28 cellular contexts compared by ENCODE assay signal in the genomic region with DNA sequence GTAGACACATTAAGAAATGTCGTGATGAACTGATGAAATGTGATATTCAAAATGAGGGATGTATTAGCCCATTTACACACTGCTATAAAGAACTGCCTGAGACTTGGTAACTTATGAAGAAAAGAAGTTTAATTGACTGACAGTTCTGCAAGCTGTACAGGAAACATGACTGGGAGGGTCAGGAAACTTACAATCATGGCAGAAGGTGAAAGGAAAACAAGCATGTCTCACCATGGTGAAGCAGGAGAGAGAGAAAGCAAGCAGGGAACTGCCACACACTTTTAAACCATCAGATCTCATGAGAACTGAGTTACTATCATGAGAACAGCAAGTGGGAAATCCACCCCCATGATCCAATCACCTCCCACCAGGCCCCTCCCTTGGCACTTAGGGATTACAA.
DNase-seq lines count a peak whose midpoint lies in the region; ATAC-seq and TF ChIP-seq lines count a peak whose summit lies in the region.
"Had no signal": no experiment of that assay in that cellular context is flagged by ENCODE, and none has a peak within 500 bp of the region (broad histone marks: within the 10 kb centered on the region; RNA-seq: fewer than 3 reads in every experiment).

No MANE protein-coding gene starts in this region.

- no peaks in the 10 kb centered on the region for H3K27me3 ChIP-seq in KMS-11 (ENCODE audit: insufficient read depth, low read depth)
- H3K27me3 ChIP-seq in Peyer's patch = no peaks in the 10 kb centered on the region
- H3K27me3 ChIP-seq: body of pancreas, left lung, pancreas, uterus had no signal

- no peak for TF ChIP-seq POLR2A in Peyer's patch (IDR thresholded peaks at IDR 0.05)

- no peak for ATAC-seq in activated T-cell treated with anti-CD3 and anti-CD28 coated beads, Interleukin-2, amount 50 U/mL, for 72 hours (replicated peaks in 1 of 2)
- ATAC-seq in activated T-cell treated with anti-CD3 and anti-CD28 coated beads, Interleukin-2, amount 50 U/mL, for 4 hours = no peak
- no peak for ATAC-seq in GM19452 (IDR thresholded peaks at IDR 0.05; ENCODE audit: unreplicated experiment)
- no peak for ATAC-seq in GM21360 (IDR thresholded peaks at IDR 0.05; ENCODE audit: unreplicated experiment)
- ATAC-seq: body of pancreas, K562, left lung, pancreas had no signal

- H3K36me3 ChIP-seq in KMS-11 (ENCODE audit: insufficient read depth) = no peaks in the 10 kb centered on the region
- H3K36me3 ChIP-seq in Peyer's patch = no peaks in the 10 kb centered on the region
- H3K36me3 ChIP-seq: left lung, pancreas, uterus had no signal

- peak overlapping the region; percentile 23 to 67 for H3K4me3 Mint-ChIP-seq in activated T-cell treated with anti-CD3 and anti-CD28 coated beads, Interleukin-2, amount 50 U/mL, for 72 hours
- H3K4me3 Mint-ChIP-seq in activated T-cell treated with anti-CD3 and anti-CD28 coated beads, Interleukin-2, amount 50 U/mL, for 4 hours = no peak overlapping the region
- H3K4me3 Mint-ChIP-seq in activated T-helper 1 cell treated with anti-CD3 and anti-CD28 coated beads, Interleukin-12 subunit alpha, Interleukin-12 subunit beta, Interleukin-2, Interleukin-4 antibody, amounts not matched to agents 30 ng/mL and 10 ng/mL and 1 ng/mL, durations not matched to agents 14 hours and 24 hours and 36 hours = no peak overlapping the region
- H3K4me3 Mint-ChIP-seq in immature natural killer cell = peak overlapping the region; percentile 72 to 85 (median 77)
- H3K4me3 Mint-ChIP-seq: H9, T-helper 17 cell had no signal

- H3K4me1 ChIP-seq in KMS-11 (ENCODE audit: low read depth, poor library complexity, severe bottlenecking) (peaks cover 24% of the 10 kb centered on the region), Peyer's patch (no peaks in the 10 kb centered on the region)
- H3K4me1 ChIP-seq: body of pancreas, left lung, pancreas, uterus had no signal

- no peaks in the 10 kb centered on the region for H3K9me3 ChIP-seq in Peyer's patch
- H3K9me3 ChIP-seq: body of pancreas, left lung, pancreas, uterus had no signal

- no peak overlapping the region for H3K9ac ChIP-seq in KMS-11

- H3K4me3 ChIP-seq in KMS-11 (IDR thresholded peaks at IDR 0.05; ENCODE audit: insufficient read depth, low read depth, low read length) = no peak overlapping the region
- H3K4me3 ChIP-seq in Peyer's patch = no peak overlapping the region
- H3K4me3 ChIP-seq: body of pancreas, dorsolateral prefrontal cortex, K562, left lung, pancreas, SK-N-MC, skin epidermis, uterus had no signal

- peaks cover 2 to 6% of the 10 kb centered on the region in 2 donors for H3K9me3 Mint-ChIP-seq in activated T-cell treated with anti-CD3 and anti-CD28 coated beads, Interleukin-2, amount 50 U/mL, for 72 hours
- peaks cover 3% of the 10 kb centered on the region for H3K9me3 Mint-ChIP-seq in activated T-cell treated with anti-CD3 and anti-CD28 coated beads, Interleukin-2, amount 50 U/mL, for 4 hours
- peaks cover 4% of the 10 kb centered on the region for H3K9me3 Mint-ChIP-seq in activated T-helper 1 cell treated with anti-CD3 and anti-CD28 coated beads, Interleukin-12 subunit alpha, Interleukin-12 subunit beta, Interleukin-2, Interleukin-4 antibody, amounts not matched to agents 30 ng/mL and 10 ng/mL and 1 ng/mL, durations not matched to agents 14 hours and 24 hours and 36 hours
- no peaks in the 10 kb centered on the region for H3K9me3 Mint-ChIP-seq in immature natural killer cell
- H3K9me3 Mint-ChIP-seq: H9; stimulated activated naive CD8-positive, alpha-beta T cell treated with anti-CD3 and anti-CD28 coated beads, Interleukin-15, Interleukin-2, amounts not matched to agents 100 ng/mL and 50 ng/mL, for 24 hours had no signal

- DNase-seq in activated T-cell treated with anti-CD3 and anti-CD28 coated beads, Interleukin-2, amount 50 U/mL, for 72 hours = no peak
- DNase-seq in activated T-cell treated with anti-CD3 and anti-CD28 coated beads, Interleukin-2, amount 50 U/mL, for 4 hours = no peak
- no peak for DNase-seq in activated T-helper 1 cell treated with anti-CD3 and anti-CD28 coated beads, Interleukin-12 subunit alpha, Interleukin-12 subunit beta, Interleukin-2, Interleukin-4 antibody, amounts not matched to agents 30 ng/mL and 10 ng/mL and 1 ng/mL, durations not matched to agents 14 hours and 24 hours and 36 hours (ENCODE audit: low spot score)
- DNase-seq in immature natural killer cell (peak; percentile 27 to 33 (median 31)), Peyer's patch (no peak)
- DNase-seq: activated CD4-positive, CD25-positive, alpha-beta regulatory T cell treated with anti-CD3 and anti-CD28 coated beads, Interleukin-2, amount 50 U/mL, for 72 hours; activated T-cell treated with anti-CD3 and anti-CD28 coated beads, Interleukin-2, amount 50 U/mL, for 48 hours; body of pancreas; DMS153; dorsolateral prefrontal cortex; H9; hypothalamus; left lung; mesendoderm; NCI-H1436 treated with DMSO at 0.1 percent for 48 hours; NCI-H446; OCI-M1; pancreas; retina; T-helper 17 cell; uterus had no signal

- no peaks in the 10 kb centered on the region for H3K79me2 ChIP-seq in KMS-11 (ENCODE audit: insufficient read depth, low read depth)

- TF ChIP-seq CTCF in KMS-11 (conservative IDR thresholded peaks at IDR 0.05; ENCODE audit: low read depth, low read length) = no peak
- TF ChIP-seq CTCF in Peyer's patch (IDR thresholded peaks at IDR 0.05) = no peak

- no peaks in the 10 kb centered on the region for H4K20me1 ChIP-seq in KMS-11 (ENCODE audit: insufficient read depth)

- peaks cover 36% of the 10 kb centered on the region for H3K4me1 Mint-ChIP-seq in activated T-cell treated with anti-CD3 and anti-CD28 coated beads, Interleukin-2, amount 50 U/mL, for 72 hours (ENCODE audit: low read depth)
- H3K4me1 Mint-ChIP-seq in activated T-cell treated with anti-CD3 and anti-CD28 coated beads, Interleukin-2, amount 50 U/mL, for 4 hours (ENCODE audit: low read depth) = peaks cover 17% of the 10 kb centered on the region
- peaks cover 18% of the 10 kb centered on the region for H3K4me1 Mint-ChIP-seq in activated T-helper 1 cell treated with anti-CD3 and anti-CD28 coated beads, Interleukin-12 subunit alpha, Interleukin-12 subunit beta, Interleukin-2, Interleukin-4 antibody, amounts not matched to agents 30 ng/mL and 10 ng/mL and 1 ng/mL, durations not matched to agents 14 hours and 24 hours and 36 hours (ENCODE audit: low read depth)
- peaks cover 44 to 45% of the 10 kb centered on the region in 2 donors for H3K4me1 Mint-ChIP-seq in immature natural killer cell
- H3K4me1 Mint-ChIP-seq: H9, T-helper 17 cell had no signal

- H3K27ac ChIP-seq in KMS-11 (peak overlapping the region; percentile 30), Peyer's patch (no peak overlapping the region)
- H3K27ac ChIP-seq: body of pancreas, dorsolateral prefrontal cortex, left lung, pancreas, SK-N-MC, skin epidermis, uterus had no signal

- no peaks in the 10 kb centered on the region for H3K27me3 Mint-ChIP-seq in activated T-cell treated with anti-CD3 and anti-CD28 coated beads, Interleukin-2, amount 50 U/mL, for 72 hours (ENCODE audit: low read depth)
- no peaks in the 10 kb centered on the region for H3K27me3 Mint-ChIP-seq in activated T-cell treated with anti-CD3 and anti-CD28 coated beads, Interleukin-2, amount 50 U/mL, for 4 hours (ENCODE audit: low read depth)
- no peaks in the 10 kb centered on the region for H3K27me3 Mint-ChIP-seq in activated T-helper 1 cell treated with anti-CD3 and anti-CD28 coated beads, Interleukin-12 subunit alpha, Interleukin-12 subunit beta, Interleukin-2, Interleukin-4 antibody, amounts not matched to agents 30 ng/mL and 10 ng/mL and 1 ng/mL, durations not matched to agents 14 hours and 24 hours and 36 hours (ENCODE audit: insufficient read depth)
- peaks cover 0 to 4% (median 3%) of the 10 kb centered on the region in 3 donors for H3K27me3 Mint-ChIP-seq in immature natural killer cell (ENCODE audit: low read depth in 3 of 3)
- H3K27me3 Mint-ChIP-seq: stimulated activated naive CD8-positive, alpha-beta T cell treated with anti-CD3 and anti-CD28 coated beads, Interleukin-15, Interleukin-2, amounts not matched to agents 100 ng/mL and 50 ng/mL, for 24 hours; T-helper 17 cell had no signal

- H3K27ac Mint-ChIP-seq in activated T-cell treated with anti-CD3 and anti-CD28 coated beads, Interleukin-2, amount 50 U/mL, for 72 hours = no peak overlapping the region
- peak overlapping the region; percentile 76 for H3K27ac Mint-ChIP-seq in activated T-helper 1 cell treated with anti-CD3 and anti-CD28 coated beads, Interleukin-12 subunit alpha, Interleukin-12 subunit beta, Interleukin-2, Interleukin-4 antibody, amounts not matched to agents 30 ng/mL and 10 ng/mL and 1 ng/mL, durations not matched to agents 14 hours and 24 hours and 36 hours
- H3K27ac Mint-ChIP-seq in immature natural killer cell = peak overlapping the region; percentile 78 to 94 (median 86)
- H3K27ac Mint-ChIP-seq: H9, T-helper 17 cell had no signal

- H3K36me3 Mint-ChIP-seq in activated T-cell treated with anti-CD3 and anti-CD28 coated beads, Interleukin-2, amount 50 U/mL, for 72 hours (ENCODE audit: insufficient read depth in 2 of 2) = peaks cover 0 to under 1% of the 10 kb centered on the region in 2 donors
- H3K36me3 Mint-ChIP-seq in activated T-cell treated with anti-CD3 and anti-CD28 coated beads, Interleukin-2, amount 50 U/mL, for 4 hours (ENCODE audit: insufficient read depth) = no peaks in the 10 kb centered on the region
- no peaks in the 10 kb centered on the region for H3K36me3 Mint-ChIP-seq in activated T-helper 1 cell treated with anti-CD3 and anti-CD28 coated beads, Interleukin-12 subunit alpha, Interleukin-12 subunit beta, Interleukin-2, Interleukin-4 antibody, amounts not matched to agents 30 ng/mL and 10 ng/mL and 1 ng/mL, durations not matched to agents 14 hours and 24 hours and 36 hours (ENCODE audit: low read depth)
- H3K36me3 Mint-ChIP-seq in immature natural killer cell = no peaks in the 10 kb centered on the region

- H3K4me2 ChIP-seq in KMS-11 = peak overlapping the region; percentile 11; the same call in 1 of the 2 replicates

- H2AFZ ChIP-seq in KMS-11 (ENCODE audit: low read depth) = no peak overlapping the region

- intact Hi-C loops in activated T-helper 1 cell treated with anti-CD3 and anti-CD28 coated beads, Interleukin-12 subunit alpha, Interleukin-12 subunit beta, Interleukin-2, Interleukin-4 antibody, amounts not matched to agents 30 ng/mL and 10 ng/mL and 1 ng/mL, durations not matched to agents 14 hours and 24 hours and 36 hours (cut with micrococcal nuclease) = loop anchor here (5.0 kb wide), 1 partner anchor 36 kb away; no protein-coding TSS in a partner anchor

Comparison
In these comparisons a context has a peak if more than half of its experiments do, and no peak if none do; other contexts are left out.
1. H3K4me3 Mint-ChIP-seq: peak in activated T-cell treated with anti-CD3 and anti-CD28 coated beads, Interleukin-2, amount 50 U/mL, for 72 hours (2 of 2) and immature natural killer cell (5 of 5); none in activated T-cell treated with anti-CD3 and anti-CD28 coated beads, Interleukin-2, amount 50 U/mL, for 4 hours (single experiment) and activated T-helper 1 cell treated with anti-CD3 and anti-CD28 coated beads, Interleukin-12 subunit alpha, Interleukin-12 subunit beta, Interleukin-2, Interleukin-4 antibody, amounts not matched to agents 30 ng/mL and 10 ng/mL and 1 ng/mL, durations not matched to agents 14 hours and 24 hours and 36 hours (single experiment).
2. DNase-seq: peak in immature natural killer cell (3 of 3); none in activated T-cell treated with anti-CD3 and anti-CD28 coated beads, Interleukin-2, amount 50 U/mL, for 72 hours (0 of 2), activated T-cell treated with anti-CD3 and anti-CD28 coated beads, Interleukin-2, amount 50 U/mL, for 4 hours (single experiment), activated T-helper 1 cell treated with anti-CD3 and anti-CD28 coated beads, Interleukin-12 subunit alpha, Interleukin-12 subunit beta, Interleukin-2, Interleukin-4 antibody, amounts not matched to agents 30 ng/mL and 10 ng/mL and 1 ng/mL, durations not matched to agents 14 hours and 24 hours and 36 hours (single experiment) and Peyer's patch (0 of 3).